8 cellular contexts compared by ENCODE assay signal in genomic region chr14:94081386-94081820, GRCh38. TPM values are rescaled to one million over a fixed set of nuclear protein-coding genes. Genes with fewer than 3 reads are reported as not detected.
DNase-seq lines count a peak whose midpoint lies in the region; ATAC-seq and TF ChIP-seq lines count a peak whose summit lies in the region.

No MANE protein-coding gene starts in this region.

- H3K9me3 ChIP-seq in mucosa of rectum (ENCODE audit: control insufficient read depth in 2 of 2, low read length in 2 of 2): no peaks in the 10 kb centered on the region

- H3K4me3 ChIP-seq in GM08714 (ENCODE audit: low read length) (peak overlapping the region; percentile 85), mucosa of rectum (ENCODE audit: low read length in 2 of 2) (peak overlapping the region; percentile 93 to 95)

- H3K27ac Mint-ChIP-seq in chondrocyte (ENCODE audit: unreplicated experiment): peak overlapping the region; percentile 99

- peaks cover 18 to 28% of the 10 kb centered on the region in 2 donors for H3K4me1 ChIP-seq in mucosa of rectum (ENCODE audit: control insufficient read depth in 2 of 2, insufficient read depth in 2 of 2, low read length in 2 of 2)

- no peaks in the 10 kb centered on the region for H3K27me3 Mint-ChIP-seq in chondrocyte (ENCODE audit: low read depth)

- H3K9ac ChIP-seq in mucosa of rectum (ENCODE audit: low read depth in 1 of 2, low read length in 2 of 2): peak overlapping the region; percentile 95 to 96

- TF ChIP-seq CTCF in chondrocyte (IDR thresholded peaks at IDR 0.05): no peak

- no peaks in the 10 kb centered on the region for H3K27me3 ChIP-seq in mucosa of rectum (ENCODE audit: control insufficient read depth in 2 of 2, insufficient read depth in 2 of 2, low read length in 2 of 2)

- DNase-seq in LHCN-M2 (ENCODE audit: low read depth) (peak; percentile 8), chondrocyte (ENCODE audit: low spot score) (no peak), NCI-H2081 (lab: John Stamatoyannopoulos, UW) (no peak), putamen (ENCODE audit: low spot score) (no peak), germinal center (ENCODE audit: low spot score) (no peak)

- H3K27ac ChIP-seq in mucosa of rectum (ENCODE audit: low read depth in 2 of 2, low read length in 2 of 2): peak overlapping the region; percentile 92

- peaks cover 13% of the 10 kb centered on the region for H3K36me3 Mint-ChIP-seq in chondrocyte (ENCODE audit: low read depth)

- H3K4me1 Mint-ChIP-seq in chondrocyte (ENCODE audit: low read depth): peaks cover 44% of the 10 kb centered on the region

- peaks cover 4% of the 10 kb centered on the region for H3K9me3 Mint-ChIP-seq in chondrocyte (ENCODE audit: low read depth)

- H3K36me3 ChIP-seq in mucosa of rectum (ENCODE audit: control insufficient read depth in 2 of 2, insufficient read depth in 2 of 2, low read length in 2 of 2): peaks cover 10 to 15% of the 10 kb centered on the region in 2 donors

- ATAC-seq in GM21576 (IDR thresholded peaks at IDR 0.05; ENCODE audit: unreplicated experiment): peak; percentile 24

- H3K4me3 Mint-ChIP-seq in chondrocyte (ENCODE audit: unreplicated experiment): peak overlapping the region; percentile 100

RNA-seq across cellular contexts. Expression of gene IFI27L1, which starts 0.3 kb away (rescaled TPM):
- 21.0 and 31.2 TPM in 2 replicates for total RNA-seq in LHCN-M2 (2014; rRNA removed)
- 52.8 TPM for polyA plus RNA-seq in LHCN-M2 (2012)
- total RNA-seq in chondrocyte: 33.0 to 35.0 TPM (median 33.6 TPM) in 3 replicates

RNA-seq across cellular contexts. Expression of gene DDX24, which starts 0.4 kb away (rescaled TPM):
- total RNA-seq in LHCN-M2 (2014; rRNA removed): 155 and 171 TPM in 2 replicates
- 147 TPM for polyA plus RNA-seq in LHCN-M2 (2012)
- 136 to 151 TPM (median 149 TPM) in 3 replicates for total RNA-seq in chondrocyte

RNA-seq across cellular contexts. Expression of gene IFI27, which starts 29.1 kb away (rescaled TPM):
- 0.51 and 1.5 TPM in 2 replicates for total RNA-seq in LHCN-M2 (2014; rRNA removed)
- polyA plus RNA-seq in LHCN-M2 (2012): 0.53 TPM
- 1.5 to 3.3 TPM (median 1.5 TPM) in 3 replicates for total RNA-seq in chondrocyte

RNA-seq across cellular contexts. Expression of gene IFI27L2, which starts 48.0 kb away (rescaled TPM):
- total RNA-seq in LHCN-M2 (2014; rRNA removed): 63.5 and 107 TPM in 2 replicates
- 382 TPM for polyA plus RNA-seq in LHCN-M2 (2012)
- total RNA-seq in chondrocyte: 36.0 to 71.8 TPM (median 66.8 TPM) in 3 replicates

RNA-seq across cellular contexts. Expression of gene OTUB2, which starts 55.3 kb away (rescaled TPM):
- total RNA-seq in LHCN-M2 (2014; rRNA removed) (0.45 and 0.69 TPM in 2 replicates), chondrocyte (0.99 to 2.1 TPM (median 1.9 TPM) in 3 replicates)
- 0.87 TPM for polyA plus RNA-seq in LHCN-M2 (2012)
